ENCODE assay signal across 8 cellular contexts in the genomic region with DNA sequence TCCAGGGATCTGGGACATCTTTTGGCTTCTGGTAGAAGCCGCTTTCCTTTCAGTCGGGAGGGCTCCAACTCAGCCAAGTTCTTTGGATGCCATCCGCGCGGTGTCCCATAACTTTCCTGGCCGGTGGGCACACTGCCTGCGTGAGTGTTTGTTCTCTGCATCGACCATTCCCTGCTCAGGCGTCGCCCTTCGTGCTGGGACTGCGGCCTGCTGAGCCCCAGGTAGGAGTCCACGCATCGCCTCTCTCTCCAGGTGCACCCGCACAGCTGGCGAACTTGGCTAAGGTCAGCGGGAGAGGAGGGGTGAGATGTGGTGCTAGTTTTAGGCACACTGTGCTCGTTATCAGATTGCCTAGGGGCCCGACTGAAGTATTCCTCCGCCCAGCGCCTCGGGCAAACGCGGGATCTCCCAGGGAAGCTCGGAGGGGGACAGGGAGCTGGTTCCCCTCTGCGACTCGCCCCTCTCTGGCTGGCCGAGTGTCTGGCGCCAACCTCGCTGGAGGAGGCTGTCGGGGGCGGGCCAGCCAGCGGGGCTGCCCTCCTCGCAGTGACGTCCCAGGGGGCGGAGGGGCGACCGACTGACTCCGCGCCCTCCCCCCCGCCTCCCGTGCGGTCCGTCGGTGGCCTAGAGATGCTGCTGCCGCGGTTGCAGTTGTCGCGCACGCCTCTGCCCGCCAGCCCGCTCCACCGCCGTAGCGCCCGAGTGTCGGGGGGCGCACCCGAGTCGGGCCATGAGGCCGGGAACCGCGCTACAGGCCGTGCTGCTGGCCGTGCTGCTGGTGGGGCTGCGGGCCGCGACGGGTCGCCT. TPM values are rescaled to one million over a fixed set of nuclear protein-coding genes. Genes with fewer than 3 reads are reported as not detected.
DNase-seq lines count a peak whose midpoint lies in the region; ATAC-seq and TF ChIP-seq lines count a peak whose summit lies in the region.

A gene with protein sequence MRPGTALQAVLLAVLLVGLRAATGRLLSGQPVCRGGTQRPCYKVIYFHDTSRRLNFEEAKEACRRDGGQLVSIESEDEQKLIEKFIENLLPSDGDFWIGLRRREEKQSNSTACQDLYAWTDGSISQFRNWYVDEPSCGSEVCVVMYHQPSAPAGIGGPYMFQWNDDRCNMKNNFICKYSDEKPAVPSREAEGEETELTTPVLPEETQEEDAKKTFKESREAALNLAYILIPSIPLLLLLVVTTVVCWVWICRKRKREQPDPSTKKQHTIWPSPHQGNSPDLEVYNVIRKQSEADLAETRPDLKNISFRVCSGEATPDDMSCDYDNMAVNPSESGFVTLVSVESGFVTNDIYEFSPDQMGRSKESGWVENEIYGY (plus strand): TSS at position 607 of the 807 bp plus-strand sequence. CDS start 124 bp downstream, at position 731.

- peaks cover 11% of the 10 kb centered on the region for H3K36me3 Mint-ChIP-seq in mesothelial cell of epicardium

- DNase-seq in AG04450 (ENCODE audit: low read depth, low spot score) (no peak), HT1080 (ENCODE audit: low read depth) (peak; percentile 66), epithelial cell of esophagus (ENCODE audit: low read depth) (peak; percentile 46), mesothelial cell of epicardium (ENCODE audit: low spot score in 2 of 2, unreplicated experiment in 2 of 2) (peak; percentile 36 to 55)
- peak; percentile 2 to 7 for DNase-seq in activated CD4-positive, alpha-beta T cell treated with anti-CD3 and anti-CD28 coated beads, Interleukin-2, amount 50 U/mL, for 4 hours

- H3K27me3 ChIP-seq in AG04450 (ENCODE audit: control insufficient read depth, insufficient read depth, low read length) = no peaks in the 10 kb centered on the region

- no peaks in the 10 kb centered on the region for H3K9me3 Mint-ChIP-seq in mesothelial cell of epicardium

- CTCF ChIA-PET in AG04450 (lab: Charles Lee) = no interaction called here

- H3K27ac Mint-ChIP-seq in mesothelial cell of epicardium = peak within 1 kb of the TSS; percentile 94

- H3K4me1 Mint-ChIP-seq in mesothelial cell of epicardium = peaks cover 19% of the 10 kb centered on the region

- H3K27me3 Mint-ChIP-seq in mesothelial cell of epicardium (ENCODE audit: low read depth) = peaks cover 44% of the 10 kb centered on the region

- H3K27ac ChIP-seq in AG04450 (ENCODE audit: low read depth, low read length) (peak within 1 kb of the TSS; percentile 92), temporal lobe (ENCODE audit: low read depth, low read length) (peak within 1 kb of the TSS; percentile 77)

- ATAC-seq in GM18517 (IDR thresholded peaks at IDR 0.05; ENCODE audit: unreplicated experiment) (no peak), HG02571 (IDR thresholded peaks at IDR 0.05; ENCODE audit: unreplicated experiment) (no peak)

- peak within 1 kb of the TSS; percentile 76 for H3K4me3 Mint-ChIP-seq in mesothelial cell of epicardium

- POLR2A ChIA-PET in AG04450 (lab: Yijun Ruan, JAX) = interaction anchor here (0.8 to 2.8 kb wide), 3 partner anchors 17 to 86 kb away, joined by 3 to 16 read pairs (median 3); no protein-coding TSS in a partner anchor

- TF ChIP-seq CTCF in AG04450 (IDR thresholded peaks at IDR 0.05; ENCODE audit: low read depth, low read length) (no peak), epithelial cell of esophagus (IDR thresholded peaks at IDR 0.05; ENCODE audit: insufficient read depth, low read depth, low read length, missing control alignments) (no peak), mesothelial cell of epicardium (IDR thresholded peaks at IDR 0.05; ENCODE audit: unreplicated experiment) (no peak)

- peak within 1 kb of the TSS; percentile 74 for H3K4me3 ChIP-seq in AG04450 (ENCODE audit: low read depth, low read length)
- peak within 1 kb of the TSS; percentile 41 for H3K4me3 ChIP-seq in epithelial cell of esophagus (ENCODE audit: low read length)

- no peaks in the 10 kb centered on the region for H3K9me3 ChIP-seq in AG04450 (ENCODE audit: control insufficient read depth, insufficient read depth, low read length)

RNA-seq across cellular contexts. Expression of the gene that starts here (rescaled TPM):
- 110 and 119 TPM in 2 replicates for polyA plus RNA-seq in AG04450 (2011; rRNA removed)
- 92.3 and 108 TPM in 2 replicates for polyA minus RNA-seq in AG04450 (2011; rRNA and poly(A)+ RNA removed)
- 59.2 and 61.0 TPM in 2 replicates for total RNA-seq in HT1080 (2014; rRNA removed; shearing (Covaris generic))
- 52.6 and 59.3 TPM in 2 replicates for polyA plus RNA-seq in HT1080 (2015; cell fraction: cytosol; rRNA removed)
- 32.3 and 35.2 TPM in 2 replicates for polyA plus RNA-seq in HT1080 (2015; cell fraction: nucleus; rRNA removed)
- total RNA-seq in mesothelial cell of epicardium (12.5 to 15.3 TPM (median 12.5 TPM) in 3 replicates), temporal lobe (4.2 TPM)
